In the genomic region with DNA sequence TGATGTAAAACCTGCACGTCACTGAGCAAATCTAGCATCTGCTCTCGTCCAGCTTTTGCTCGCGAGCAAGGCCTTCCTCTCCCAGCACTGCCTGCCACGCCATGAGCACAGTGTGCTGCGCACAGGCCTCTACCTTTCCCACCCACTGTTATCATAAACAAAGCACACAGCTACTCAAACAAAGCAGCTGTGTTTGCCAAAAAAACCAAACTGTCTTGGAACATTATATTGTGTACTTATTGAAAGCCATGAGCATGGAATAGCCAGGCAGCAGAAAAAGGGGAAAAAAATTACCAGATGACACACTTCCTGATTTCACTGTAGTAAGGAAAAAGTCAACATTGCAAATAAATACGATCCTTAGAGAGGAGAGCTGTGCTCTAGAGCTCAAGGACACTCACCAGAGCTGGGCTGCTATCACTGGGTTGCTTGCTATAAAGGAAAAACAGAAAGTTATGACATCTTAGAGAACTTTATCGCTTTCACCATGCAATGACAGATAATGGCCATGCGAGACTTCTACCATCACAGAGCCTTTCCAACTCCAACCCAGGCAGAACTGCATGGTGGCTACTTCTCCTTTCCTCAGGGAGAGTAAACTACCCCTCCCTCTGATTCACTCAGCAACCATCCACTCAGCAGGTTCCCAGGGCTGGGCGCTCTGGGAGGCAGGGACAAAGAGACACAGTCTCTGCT, we compare ENCODE assay signal across 11 cellular contexts.
DNase-seq lines count a peak whose midpoint lies in the region; ATAC-seq and TF ChIP-seq lines count a peak whose summit lies in the region.
"Had no signal": no experiment of that assay in that cellular context is flagged by ENCODE, and none has a peak within 500 bp of the region (broad histone marks: within the 10 kb centered on the region; RNA-seq: fewer than 3 reads in every experiment).

No MANE protein-coding gene starts in this region.

- no peaks in the 10 kb centered on the region for H3K79me2 ChIP-seq in PC-9 (ENCODE audit: low read depth)

- H3K4me3 ChIP-seq in MG63 (no peak overlapping the region), PC-9 (peak overlapping the region; percentile 33; the same call in 1 of the 2 replicates), transverse colon (no peak overlapping the region)
- H3K4me3 ChIP-seq: vagina had no signal

- H3K4me1 ChIP-seq in PC-9 (replicated peaks; ENCODE audit: insufficient read depth): peaks cover 79% of the 10 kb centered on the region
- peaks cover 15 to 35% (median 26%) of the 10 kb centered on the region in 4 donors for H3K4me1 ChIP-seq in transverse colon
- H3K4me1 ChIP-seq: vagina had no signal

- H3K9me3 ChIP-seq in MG63 (no peaks in the 10 kb centered on the region), PC-9 (ENCODE audit: insufficient read depth, low read depth) (no peaks in the 10 kb centered on the region), transverse colon (no peaks in the 10 kb centered on the region)
- H3K9me3 ChIP-seq: vagina had no signal

- H3K27ac Mint-ChIP-seq in glutamatergic neuron (ENCODE audit: unreplicated experiment): peak overlapping the region; percentile 45
- no peak overlapping the region for H3K27ac Mint-ChIP-seq in activated naive CD4-positive, alpha-beta T cell treated with anti-CD3 and anti-CD28 coated beads, Interleukin-2, amount 50 U/mL, for 72 hours
- H3K27ac Mint-ChIP-seq: nephron had no signal

- H3K27ac ChIP-seq in PC-9 (peak overlapping the region; percentile 95), transverse colon (peak overlapping the region; percentile 76 to 89 (median 84))
- H3K27ac ChIP-seq: vagina had no signal

- H2AFZ ChIP-seq in PC-9: peak overlapping the region; percentile 28

- H3K4me2 ChIP-seq in PC-9: peak overlapping the region; percentile 75

- no TSS peak for BruUV-seq in PC-9 (replicated peaks; lab: Mats Ljungman, UMichigan)

- no peak overlapping the region for H3K4me3 Mint-ChIP-seq in glutamatergic neuron (ENCODE audit: unreplicated experiment)
- H3K4me3 Mint-ChIP-seq: nephron had no signal

- no peaks in the 10 kb centered on the region for H3K9me2 ChIP-seq in PC-9 (ENCODE audit: insufficient read depth)

- H3K27me3 Mint-ChIP-seq in glutamatergic neuron (ENCODE audit: unreplicated experiment): no peaks in the 10 kb centered on the region

- intact Hi-C loops in PC-9 (cut with micrococcal nuclease; ENCODE audit: unreplicated experiment) (loop anchor here (2.0 to 10.0 kb wide), 2 partner anchors 66 to 146 kb away; no protein-coding TSS in a partner anchor), transverse colon (cut with DNase I; ENCODE audit: low total_unique reads) (no loop called here)

- H4K20me1 ChIP-seq in PC-9 (ENCODE audit: insufficient read depth): no peaks in the 10 kb centered on the region

- H3F3A ChIP-seq in PC-9 (ENCODE audit: insufficient read depth, low read depth): peaks cover 64% of the 10 kb centered on the region

- peaks cover 20% of the 10 kb centered on the region for H3K4me1 Mint-ChIP-seq in glutamatergic neuron (ENCODE audit: low read depth, unreplicated experiment)

- H3K36me3 ChIP-seq in MG63: no peaks in the 10 kb centered on the region
- H3K36me3 ChIP-seq in PC-9 (ENCODE audit: low read depth): no peaks in the 10 kb centered on the region
- peaks cover 0 to 4% (median 0%) of the 10 kb centered on the region in 4 donors for H3K36me3 ChIP-seq in transverse colon
- H3K36me3 ChIP-seq: vagina had no signal

- no peak for ATAC-seq in activated naive CD4-positive, alpha-beta T cell treated with anti-CD3 and anti-CD28 coated beads, Interleukin-2, amount 50 U/mL, for 72 hours

- H3K9me3 Mint-ChIP-seq in glutamatergic neuron (ENCODE audit: unreplicated experiment): no peaks in the 10 kb centered on the region
- H3K9me3 Mint-ChIP-seq in activated naive CD4-positive, alpha-beta T cell treated with anti-CD3 and anti-CD28 coated beads, Interleukin-2, amount 50 U/mL, for 72 hours: no peaks in the 10 kb centered on the region
- H3K9me3 Mint-ChIP-seq: nephron had no signal

- in situ Hi-C loops in transverse colon (cut with MboI; ENCODE audit: low pct_ligation_motif_present in 1 of 4, low pct_unique_long_range_greater_than_20kb in 1 of 4, low sequenced_read_pairs in 3 of 4): no loop called here

- TF ChIP-seq POLR2A in transverse colon (IDR thresholded peaks at IDR 0.05): peak; percentile 10

- H3K27me3 ChIP-seq in MG63 (no peaks in the 10 kb centered on the region), PC-9 (ENCODE audit: insufficient read depth, low read depth) (no peaks in the 10 kb centered on the region), transverse colon (no peaks in the 10 kb centered on the region)
- H3K27me3 ChIP-seq: vagina had no signal

- CTCF ChIA-PET in PC-9 (lab: Charles Lee): interaction anchor here (0.6 to 1.1 kb wide), 2 partner anchors 55 to 297 kb away, joined by 3 to 6 read pairs; no protein-coding TSS in a partner anchor

- H3K36me3 Mint-ChIP-seq in glutamatergic neuron (ENCODE audit: unreplicated experiment): no peaks in the 10 kb centered on the region
- H3K36me3 Mint-ChIP-seq in activated naive CD4-positive, alpha-beta T cell treated with anti-CD3 and anti-CD28 coated beads, Interleukin-2, amount 50 U/mL, for 72 hours: no peaks in the 10 kb centered on the region

- DNase-seq in MG63 (peak; percentile 59), PC-9 (peak; percentile 50 to 90), glutamatergic neuron (no peak), transverse colon (peak; percentile 70), amniotic stem cell (lab: John Stamatoyannopoulos, UW) (no peak), germinal center (ENCODE audit: low spot score) (no peak)
- DNase-seq in activated naive CD4-positive, alpha-beta T cell treated with anti-CD3 and anti-CD28 coated beads, Interleukin-2, amount 50 U/mL, for 72 hours (ENCODE audit: low spot score in 2 of 2): no peak
- DNase-seq: activated gamma-delta T cell treated with Interleukin-2 at 50 U/mL for 16 hours, NCI-H1694 treated with DMSO at 0.1 percent for 48 hours had no signal

- POLR2A ChIA-PET in PC-9 (lab: Charles Lee; ENCODE audit: unreplicated experiment): interaction anchor here (0.6 to 0.7 kb wide), 3 partner anchors 143 to 239 kb away, joined by 3 to 4 read pairs (median 4); no protein-coding TSS in a partner anchor

- TF ChIP-seq EP300 in transverse colon (IDR thresholded peaks at IDR 0.05; ENCODE audit: low read depth): no peak

- WGBS in transverse colon (ENCODE audit: low coverage in 1 of 2), 2 donors: 45 to 54% methylated on average over 6 to 10 of the region's 10 CpGs

- TF ChIP-seq CTCF in PC-9 (conservative IDR thresholded peaks at IDR 0.05) (no peak), glutamatergic neuron (IDR thresholded peaks at IDR 0.05; ENCODE audit: partially characterized antibody, unreplicated experiment) (no peak), transverse colon (IDR thresholded peaks at IDR 0.05) (peak in 1 of 5 experiments; percentile 14)

Comparison
In these comparisons a context has a peak if more than half of its experiments do, and no peak if none do; other contexts are left out.
1. DNase-seq: peak in MG63 (single experiment), PC-9 (2 of 2) and transverse colon (single experiment); none in glutamatergic neuron (single experiment), amniotic stem cell (single experiment), activated naive CD4-positive, alpha-beta T cell treated with anti-CD3 and anti-CD28 coated beads, Interleukin-2, amount 50 U/mL, for 72 hours (0 of 2) and germinal center (single experiment).